In genomic region chr12:124407074-124407473, GRCh38 we compare ENCODE assay signal across 1 cellular context.
TF ChIP-seq lines count a peak whose summit lies in the region.

No MANE protein-coding gene starts in this region.

TF ChIP-seq in HepG2, 621 proteins besides CTCF, POLR2A, EP300 and RAD21 (continued from another document):
- no peak for TF ChIP-seq MXD1 (CRISPR knock-in tag; IDR thresholded peaks at IDR 0.05)
- no peak for TF ChIP-seq SIX4 (CRISPR knock-in tag; IDR thresholded peaks at IDR 0.05)
- TF ChIP-seq ZMAT3 (CRISPR knock-in tag; conservative IDR thresholded peaks at IDR 0.05) = no peak
- no peak for TF ChIP-seq GPN1 (CRISPR knock-in tag; IDR thresholded peaks at IDR 0.05; ENCODE audit: borderline replicate concordance)
- TF ChIP-seq ZNF329 (CRISPR knock-in tag; IDR thresholded peaks at IDR 0.05; ENCODE audit: low read depth) = no peak
- no peak for TF ChIP-seq ARNT (IDR thresholded peaks at IDR 0.05)
